29 cellular contexts compared by ENCODE assay signal in genomic region chr12:110785240-110785639, GRCh38.
"Had no signal": no experiment of that assay in that cellular context is flagged by ENCODE, and none has a peak within 500 bp of the region (broad histone marks: within the 10 kb centered on the region; RNA-seq: fewer than 3 reads in every experiment).

No MANE protein-coding gene starts in this region.

- H3K27ac ChIP-seq: breast epithelium, esophagus muscularis mucosa, gastrocnemius medialis, left ventricle myocardium inferior, neural progenitor cell, stomach, tibial artery, upper lobe of right lung, VCaP had no signal

- H3K4me1 ChIP-seq: breast epithelium, gastrocnemius medialis, upper lobe of right lung had no signal

- H3K9me3 ChIP-seq: breast epithelium, esophagus muscularis mucosa, gastrocnemius medialis, left ventricle myocardium inferior, stomach, tibial artery, upper lobe of right lung had no signal

- H3K4me2 ChIP-seq: neural progenitor cell had no signal

- H3K4me3 ChIP-seq: breast epithelium, esophagus muscularis mucosa, gastrocnemius medialis, left ventricle myocardium inferior, lung, neural progenitor cell, stomach, tibial artery, upper lobe of right lung had no signal

- DNase-seq: activated CD4-positive, alpha-beta memory T cell treated with anti-CD3 and anti-CD28 coated beads for 36 hours; activated CD4-positive, alpha-beta T cell treated with anti-CD3 and anti-CD28 coated beads, Interleukin-2, amount 10 ng/mL, durations not matched to agents 24 days and 14 days; activated CD4-positive, CD25-positive, alpha-beta regulatory T cell treated with anti-CD3 and anti-CD28 coated beads, Interleukin-2, amount 50 U/mL, for 72 hours; activated CD8-positive, alpha-beta memory T cell treated with anti-CD3 and anti-CD28 coated beads, Interleukin-2, amount 50 U/mL, for 4 hours; activated gamma-delta T cell; activated naive CD4-positive, alpha-beta T cell treated with anti-CD3 and anti-CD28 coated beads, Interleukin-2, amount 10 ng/mL, durations not matched to agents 7 days and 5 days; activated naive CD8-positive, alpha-beta T cell treated with anti-CD3 and anti-CD28 coated beads, Interleukin-2, amount 10 ng/mL, durations not matched to agents 7 days and 5 days; activated T-cell treated with anti-CD3 and anti-CD28 coated beads, Interleukin-2, amount 50 U/mL, for 1 hour; amygdala; central memory CD4-positive, alpha-beta T cell; endodermal cell; gastrocnemius medialis; glutamatergic neuron; islet precursor cell; left ventricle myocardium inferior; mesendoderm; natural killer cell; right cardiac atrium; stimulated activated CD4-positive, alpha-beta T cell treated with anti-CD3 and anti-CD28 coated beads, Interleukin-15, amount 100 ng/mL, for 24 hours; stimulated activated CD4-positive, alpha-beta T cell treated with anti-CD3 and anti-CD28 coated beads, Interleukin-2, amount 100 ng/mL, for 24 hours; stimulated activated naive B cell treated with anti-CD40 and anti-IgM and Interleukin-4, amounts not matched to agents 10 μg/mL and 1 μg/mL and 100 μg/mL, for 72 hours; stomach; tibial artery; upper lobe of right lung had no signal

- H3K9ac ChIP-seq: neural progenitor cell had no signal

- H3K27me3 ChIP-seq: breast epithelium, esophagus muscularis mucosa, gastrocnemius medialis, neural progenitor cell, stomach, upper lobe of right lung had no signal

- H2AFZ ChIP-seq: neural progenitor cell had no signal

- ATAC-seq: gastrocnemius medialis; natural killer cell; right cardiac atrium; stimulated activated naive B cell treated with anti-CD40 and anti-IgM and Interleukin-4, amounts not matched to agents 10 μg/mL and 1 μg/mL and 100 μg/mL, for 72 hours; upper lobe of right lung had no signal

- H3K36me3 ChIP-seq: breast epithelium, esophagus muscularis mucosa, gastrocnemius medialis, left ventricle myocardium inferior, neural progenitor cell, stomach, tibial artery, upper lobe of right lung had no signal
